8 cellular contexts compared by ENCODE assay signal in the genomic region with DNA sequence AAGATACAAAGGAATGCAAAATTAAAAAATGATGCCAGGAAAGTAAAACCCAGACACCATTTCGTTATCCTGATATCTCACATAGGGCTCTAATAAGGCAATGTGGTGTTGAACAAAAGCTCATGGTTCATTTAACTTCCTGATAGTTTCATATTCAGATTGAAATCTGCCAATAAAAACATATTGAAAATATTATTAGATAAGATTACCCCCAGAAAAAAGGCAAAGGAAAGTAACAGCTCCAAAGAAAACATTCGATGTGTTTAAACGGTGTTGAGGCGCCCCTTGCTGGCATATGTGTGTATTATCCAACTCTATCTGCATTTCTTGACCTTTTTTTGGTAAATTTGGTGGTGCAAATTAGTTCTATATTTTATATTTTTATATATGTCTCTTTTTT.
DNase-seq lines count a peak whose midpoint lies in the region; ATAC-seq and TF ChIP-seq lines count a peak whose summit lies in the region.

No MANE protein-coding gene starts in this region.

- peaks cover 25% of the 10 kb centered on the region for H3K36me3 Mint-ChIP-seq in mesothelial cell of epicardium
- H3K36me3 Mint-ChIP-seq in type B pancreatic cell, result peaks cover 30% of the 10 kb centered on the region

- no peaks in the 10 kb centered on the region for H3K4me1 ChIP-seq in KMS-11 (ENCODE audit: low read depth, poor library complexity, severe bottlenecking)

- peaks cover 9% of the 10 kb centered on the region for H3K9me3 Mint-ChIP-seq in mesothelial cell of epicardium
- no peaks in the 10 kb centered on the region for H3K9me3 Mint-ChIP-seq in type B pancreatic cell

- H3K79me2 ChIP-seq in KMS-11 (ENCODE audit: insufficient read depth, low read depth), result no peaks in the 10 kb centered on the region

- no peak overlapping the region for H3K4me2 ChIP-seq in KMS-11

- H3K27me3 Mint-ChIP-seq in mesothelial cell of epicardium (ENCODE audit: low read depth), result no peaks in the 10 kb centered on the region
- no peaks in the 10 kb centered on the region for H3K27me3 Mint-ChIP-seq in type B pancreatic cell

- H3K27me3 ChIP-seq in KMS-11 (ENCODE audit: insufficient read depth, low read depth) (no peaks in the 10 kb centered on the region), dorsolateral prefrontal cortex (peaks cover 0 to 4% (median 0%) of the 10 kb centered on the region in 45 donors)

- no peak overlapping the region for H3K27ac Mint-ChIP-seq in mesothelial cell of epicardium
- no peak overlapping the region for H3K27ac Mint-ChIP-seq in type B pancreatic cell

- H3K36me3 ChIP-seq in KMS-11 (ENCODE audit: insufficient read depth), result no peaks in the 10 kb centered on the region

- H3K4me3 Mint-ChIP-seq in mesothelial cell of epicardium (no peak overlapping the region), type B pancreatic cell (no peak overlapping the region)

- DNase-seq in DMS114 treated with DMSO at 0.1 percent for 48 hours (lab: John Stamatoyannopoulos, UW; ENCODE audit: unreplicated experiment) (peak; percentile 8), dorsolateral prefrontal cortex (peak in 5 of 10 donors; percentile 22 to 66 (median 44)), mesothelial cell of epicardium (ENCODE audit: low spot score in 2 of 2, unreplicated experiment in 2 of 2) (peak in 1 of 2 experiments; percentile 52), type B pancreatic cell (ENCODE audit: extremely low spot score, unreplicated experiment) (no peak), epidermal melanocyte (ENCODE audit: insufficient read length, low spot score) (no peak)

- H3K4me3 ChIP-seq in KMS-11 (IDR thresholded peaks at IDR 0.05; ENCODE audit: insufficient read depth, low read depth, low read length), result no peak overlapping the region
- no peak overlapping the region for H3K4me3 ChIP-seq in WI38 (ENCODE audit: low read depth, low read length)
- H3K4me3 ChIP-seq in dorsolateral prefrontal cortex, result no peak overlapping the region

- no peak overlapping the region for H3K27ac ChIP-seq in KMS-11
- H3K27ac ChIP-seq in dorsolateral prefrontal cortex, result no peak overlapping the region

- H4K20me1 ChIP-seq in KMS-11 (ENCODE audit: insufficient read depth), result no peaks in the 10 kb centered on the region

- no peak overlapping the region for H2AFZ ChIP-seq in KMS-11 (ENCODE audit: low read depth)

- H3K4me1 Mint-ChIP-seq in mesothelial cell of epicardium (peaks cover 34% of the 10 kb centered on the region), type B pancreatic cell (ENCODE audit: unreplicated experiment) (peaks cover 30% of the 10 kb centered on the region)

- no peak overlapping the region for H3K9ac ChIP-seq in KMS-11

- TF ChIP-seq CTCF in KMS-11 (conservative IDR thresholded peaks at IDR 0.05; ENCODE audit: low read depth, low read length) (peak; percentile 53), WI38 (IDR thresholded peaks at IDR 0.05; ENCODE audit: low read depth, low read length) (peak; percentile 48), dorsolateral prefrontal cortex (IDR thresholded peaks at IDR 0.05 in 54 of 56, conservative IDR thresholded peaks at IDR 0.05 in 2 of 56; ENCODE audit: low read depth in 1 of 56, partially characterized antibody in 56 of 56) (peak; percentile 45 to 93 (median 75)), mesothelial cell of epicardium (IDR thresholded peaks at IDR 0.05; ENCODE audit: unreplicated experiment) (peak; percentile 64), type B pancreatic cell (conservative IDR thresholded peaks at IDR 0.05) (peak; percentile 90)

- no peak for ATAC-seq in HG03280 (IDR thresholded peaks at IDR 0.05; ENCODE audit: unreplicated experiment)

- intact Hi-C loops in dorsolateral prefrontal cortex (cut with DNase I), result loop anchor here (2.0 to 10.0 kb wide), 4 partner anchors 166 to 229 kb away; partner anchors contain the start of gene LRCH1 (in 2 of the 2)
